ENCODE assay signal across 11 cellular contexts in genomic region chr11:76781046-76781801, GRCh38. TPM values are rescaled to one million over a fixed set of nuclear protein-coding genes. Genes with fewer than 3 reads are reported as not detected.
DNase-seq lines count a peak whose midpoint lies in the region; ATAC-seq and TF ChIP-seq lines count a peak whose summit lies in the region.
"Had no signal": no experiment of that assay in that cellular context is flagged by ENCODE, and none has a peak within 500 bp of the region (broad histone marks: within the 10 kb centered on the region; RNA-seq: fewer than 3 reads in every experiment).

No MANE protein-coding gene starts in this region.

- peaks cover 17 to 21% of the 10 kb centered on the region in 2 donors for H3K9me3 Mint-ChIP-seq in activated naive CD4-positive, alpha-beta T cell treated with anti-CD3 and anti-CD28 coated beads, Interleukin-2, amount 50 U/mL, for 72 hours

- H3K27me3 ChIP-seq in left ventricle myocardium inferior (ENCODE audit: low read depth): no peaks in the 10 kb centered on the region

- no peaks in the 10 kb centered on the region for H3K36me3 ChIP-seq in left ventricle myocardium inferior
- H3K36me3 ChIP-seq in mesodermal cell (ENCODE audit: control insufficient read depth, insufficient read depth, low read length): peaks cover 12% of the 10 kb centered on the region

- ATAC-seq in left ventricle myocardium superior (no peak), HG03457 (IDR thresholded peaks at IDR 0.05; ENCODE audit: unreplicated experiment) (no peak)
- ATAC-seq in activated naive CD4-positive, alpha-beta T cell treated with anti-CD3 and anti-CD28 coated beads, Interleukin-2, amount 50 U/mL, for 72 hours: no peak

- intact Hi-C loops in left ventricle myocardium inferior (cut with micrococcal nuclease) (no loop called here), left ventricle myocardium superior (cut with micrococcal nuclease) (no loop called here)

- peaks cover 23 to 24% of the 10 kb centered on the region in 2 donors for H3K36me3 Mint-ChIP-seq in activated naive CD4-positive, alpha-beta T cell treated with anti-CD3 and anti-CD28 coated beads, Interleukin-2, amount 50 U/mL, for 72 hours

- H3K9me3 ChIP-seq in left ventricle myocardium inferior (replicated peaks): peaks cover 15% of the 10 kb centered on the region
- H3K9me3 ChIP-seq in mesodermal cell (ENCODE audit: control insufficient read depth, low read length): peaks cover 27% of the 10 kb centered on the region

- H3K4me3 ChIP-seq in left ventricle myocardium inferior (peak overlapping the region; percentile 93), mesodermal cell (ENCODE audit: extremely low read depth, insufficient read depth, low read length, poor library complexity, severe bottlenecking) (peak overlapping the region; percentile 79)

- H3K27ac ChIP-seq in left ventricle myocardium inferior (replicated peaks) (peak overlapping the region; percentile 94), mesodermal cell (ENCODE audit: low read depth, low read length, severe bottlenecking) (no peak overlapping the region)

- no peak for TF ChIP-seq CTCF in left ventricle myocardium inferior (IDR thresholded peaks at IDR 0.05; ENCODE audit: borderline replicate concordance)

- 59 to 66% methylated on average over 7 to 8 of the region's 8 CpGs for WGBS in mesodermal cell (ENCODE audit: insufficient coverage in 2 of 2), 2 experiments

- H3K4me1 ChIP-seq in left ventricle myocardium inferior (peaks cover 54% of the 10 kb centered on the region), mesodermal cell (ENCODE audit: control insufficient read depth, insufficient read depth, low read length, poor library complexity, severe bottlenecking) (peaks cover 24% of the 10 kb centered on the region)

- no peak for DNase-seq in left ventricle myocardium inferior
- no peak for DNase-seq in left ventricle myocardium superior
- DNase-seq in dermis blood vessel endothelial cell: peak; percentile 50
- no peak for DNase-seq in activated naive CD4-positive, alpha-beta T cell treated with anti-CD3 and anti-CD28 coated beads, Interleukin-2, amount 50 U/mL, for 72 hours (ENCODE audit: low spot score in 2 of 2)
- DNase-seq in GM19238 (ENCODE audit: insufficient read length, low spot score): no peak
- no peak for DNase-seq in cerebellar cortex (ENCODE audit: low spot score)
- DNase-seq: EL; MV-4-11; stimulated activated CD4-positive, alpha-beta T cell treated with anti-CD3 and anti-CD28 coated beads, Interleukin-4, amount 100 ng/mL, for 4 hours had no signal

- no peak overlapping the region for H3K27ac Mint-ChIP-seq in activated naive CD4-positive, alpha-beta T cell treated with anti-CD3 and anti-CD28 coated beads, Interleukin-2, amount 50 U/mL, for 72 hours

RNA-seq across cellular contexts. Expression of gene TSKU, which starts 1.9 kb away (rescaled TPM):
- 12.1 TPM for total RNA-seq in left ventricle myocardium inferior
- 11.1 TPM for total RNA-seq in left ventricle myocardium superior
- 4.4 and 8.7 TPM in 2 replicates for total RNA-seq in dermis blood vessel endothelial cell
- 33.1 TPM for polyA plus RNA-seq in mesodermal cell (2013, experiment 1 of 2)
- polyA plus RNA-seq in mesodermal cell (2013, experiment 2 of 2): 33.0 TPM
- 10 to 100 TPM in 1 of 2 donors, not detected in 1; 17.3 TPM for total RNA-seq in activated naive CD4-positive, alpha-beta T cell treated with anti-CD3 and anti-CD28 coated beads, Interleukin-2, amount 50 U/mL, for 72 hours
